ENCODE assay signal across 3 cellular contexts in the genomic region with DNA sequence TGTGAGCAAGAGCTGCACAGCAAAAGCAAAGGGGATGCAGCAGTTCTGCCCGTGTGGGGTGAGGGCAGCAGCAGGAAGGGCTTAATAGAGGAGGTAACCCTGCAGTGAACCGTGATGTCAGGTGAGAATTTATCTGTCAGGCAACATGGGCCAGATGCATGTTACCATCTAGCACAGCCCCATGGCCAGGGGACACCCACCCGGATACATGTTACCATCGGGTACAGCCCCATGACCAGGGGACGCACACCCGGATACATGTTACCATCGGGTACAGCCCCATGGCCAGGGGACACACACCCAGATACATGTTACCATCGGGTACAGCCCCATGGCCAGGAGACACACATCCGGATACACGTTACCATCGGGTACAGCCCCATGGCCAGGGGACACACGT.
"Had no signal": no experiment of that assay in that cellular context is flagged by ENCODE, and none has a peak within 500 bp of the region (broad histone marks: within the 10 kb centered on the region; RNA-seq: fewer than 3 reads in every experiment).

No MANE protein-coding gene starts in this region.

- H3K4me3 ChIP-seq: GM12878 had no signal

- DNase-seq: GDM1, GF-D8 had no signal
